In the genomic region with DNA sequence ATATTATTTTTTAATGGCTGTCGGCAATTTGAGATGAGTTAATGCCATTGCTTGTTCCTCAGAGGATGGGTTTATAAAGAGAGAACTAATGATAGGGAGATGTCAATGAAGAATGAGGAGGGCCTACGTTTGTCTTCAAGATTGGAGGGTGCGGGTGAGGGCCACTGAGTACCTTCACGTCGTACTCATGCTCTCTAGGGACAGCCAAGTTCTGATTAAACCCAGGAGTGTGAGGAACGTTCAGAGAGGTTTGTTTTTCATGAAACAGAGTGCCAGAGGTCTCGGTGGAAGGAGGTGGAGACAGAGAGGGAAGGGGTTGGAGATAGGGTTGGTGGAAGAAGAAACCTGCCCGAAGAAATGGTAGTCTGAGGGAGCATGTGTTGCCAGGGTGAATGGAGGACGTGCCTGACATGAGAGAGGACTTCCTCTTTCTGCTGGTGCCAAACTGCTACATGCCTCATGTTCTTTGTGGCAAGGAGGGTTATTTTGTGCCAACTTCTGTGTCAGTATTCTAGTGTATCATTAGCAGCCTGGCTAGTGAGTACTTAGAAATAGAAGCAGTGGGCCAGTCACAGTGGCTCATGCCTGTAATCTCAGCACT, we compare ENCODE assay signal across 1 cellular context.
A peak's percentile ranks its signal among the peaks of the same experiment; 100 is the strongest.
TF ChIP-seq lines count a peak whose summit lies in the region.

No MANE protein-coding gene starts in this region.

TF ChIP-seq in GM12878, 131 proteins besides CTCF, POLR2A, EP300 and RAD21 (continued from another document):
- TF ChIP-seq, protein P1, sequence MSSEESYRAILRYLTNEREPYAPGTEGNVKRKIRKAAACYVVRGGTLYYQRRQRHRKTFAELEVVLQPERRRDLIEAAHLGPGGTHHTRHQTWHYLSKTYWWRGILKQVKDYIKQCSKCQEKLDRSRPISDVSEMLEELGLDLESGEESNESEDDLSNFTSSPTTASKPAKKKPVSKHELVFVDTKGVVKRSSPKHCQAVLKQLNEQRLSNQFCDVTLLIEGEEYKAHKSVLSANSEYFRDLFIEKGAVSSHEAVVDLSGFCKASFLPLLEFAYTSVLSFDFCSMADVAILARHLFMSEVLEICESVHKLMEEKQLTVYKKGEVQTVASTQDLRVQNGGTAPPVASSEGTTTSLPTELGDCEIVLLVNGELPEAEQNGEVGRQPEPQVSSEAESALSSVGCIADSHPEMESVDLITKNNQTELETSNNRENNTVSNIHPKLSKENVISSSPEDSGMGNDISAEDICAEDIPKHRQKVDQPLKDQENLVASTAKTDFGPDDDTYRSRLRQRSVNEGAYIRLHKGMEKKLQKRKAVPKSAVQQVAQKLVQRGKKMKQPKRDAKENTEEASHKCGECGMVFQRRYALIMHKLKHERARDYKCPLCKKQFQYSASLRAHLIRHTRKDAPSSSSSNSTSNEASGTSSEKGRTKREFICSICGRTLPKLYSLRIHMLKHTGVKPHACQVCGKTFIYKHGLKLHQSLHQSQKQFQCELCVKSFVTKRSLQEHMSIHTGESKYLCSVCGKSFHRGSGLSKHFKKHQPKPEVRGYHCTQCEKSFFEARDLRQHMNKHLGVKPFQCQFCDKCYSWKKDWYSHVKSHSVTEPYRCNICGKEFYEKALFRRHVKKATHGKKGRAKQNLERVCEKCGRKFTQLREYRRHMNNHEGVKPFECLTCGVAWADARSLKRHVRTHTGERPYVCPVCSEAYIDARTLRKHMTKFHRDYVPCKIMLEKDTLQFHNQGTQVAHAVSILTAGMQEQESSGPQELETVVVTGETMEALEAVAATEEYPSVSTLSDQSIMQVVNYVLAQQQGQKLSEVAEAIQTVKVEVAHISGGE (CRISPR knock-in tag; IDR thresholded peaks at IDR 0.05): no peak
- TF ChIP-seq, protein P2, sequence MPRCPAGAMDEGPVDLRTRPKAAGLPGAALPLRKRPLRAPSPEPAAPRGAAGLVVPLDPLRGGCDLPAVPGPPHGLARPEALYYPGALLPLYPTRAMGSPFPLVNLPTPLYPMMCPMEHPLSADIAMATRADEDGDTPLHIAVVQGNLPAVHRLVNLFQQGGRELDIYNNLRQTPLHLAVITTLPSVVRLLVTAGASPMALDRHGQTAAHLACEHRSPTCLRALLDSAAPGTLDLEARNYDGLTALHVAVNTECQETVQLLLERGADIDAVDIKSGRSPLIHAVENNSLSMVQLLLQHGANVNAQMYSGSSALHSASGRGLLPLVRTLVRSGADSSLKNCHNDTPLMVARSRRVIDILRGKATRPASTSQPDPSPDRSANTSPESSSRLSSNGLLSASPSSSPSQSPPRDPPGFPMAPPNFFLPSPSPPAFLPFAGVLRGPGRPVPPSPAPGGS (IDR thresholded peaks at IDR 0.05; ENCODE audit: borderline replicate concordance, insufficient read depth, low read depth, low read length, poor library complexity, severe bottlenecking): no peak
- TF ChIP-seq PML (IDR thresholded peaks at IDR 0.05; ENCODE audit: low read length) (no peak), CBX5 (IDR thresholded peaks at IDR 0.05; ENCODE audit: low read depth) (no peak), SREBF2 (IDR thresholded peaks at IDR 0.05; ENCODE audit: low read length) (no peak), MEF2B (IDR thresholded peaks at IDR 0.05; ENCODE audit: partially characterized antibody, poor library complexity, severe bottlenecking) (peak; percentile 23), POLR2AphosphoS5 (IDR thresholded peaks at IDR 0.05; ENCODE audit: low read length) (no peak), NR2C1 (IDR thresholded peaks at IDR 0.05) (no peak), BRCA1 (IDR thresholded peaks at IDR 0.05; ENCODE audit: low read depth, low read length) (no peak), SPI1 (IDR thresholded peaks at IDR 0.05; ENCODE audit: borderline replicate concordance, insufficient read depth, low read depth, low read length) (peak; percentile 94), ZNF274 (IDR thresholded peaks at IDR 0.05; ENCODE audit: insufficient read depth, insufficient read length) (no peak), SIN3A (IDR thresholded peaks at IDR 0.05; ENCODE audit: low read depth, low read length) (no peak), GATAD2B (conservative IDR thresholded peaks at IDR 0.05; ENCODE audit: low read depth) (no peak), SRF (IDR thresholded peaks at IDR 0.05; ENCODE audit: low read depth in 2 of 2, low read length in 2 of 2) (no peak), RFX5 (IDR thresholded peaks at IDR 0.05; ENCODE audit: low read depth, low read length) (no peak)
- TF ChIP-seq, protein P3, sequence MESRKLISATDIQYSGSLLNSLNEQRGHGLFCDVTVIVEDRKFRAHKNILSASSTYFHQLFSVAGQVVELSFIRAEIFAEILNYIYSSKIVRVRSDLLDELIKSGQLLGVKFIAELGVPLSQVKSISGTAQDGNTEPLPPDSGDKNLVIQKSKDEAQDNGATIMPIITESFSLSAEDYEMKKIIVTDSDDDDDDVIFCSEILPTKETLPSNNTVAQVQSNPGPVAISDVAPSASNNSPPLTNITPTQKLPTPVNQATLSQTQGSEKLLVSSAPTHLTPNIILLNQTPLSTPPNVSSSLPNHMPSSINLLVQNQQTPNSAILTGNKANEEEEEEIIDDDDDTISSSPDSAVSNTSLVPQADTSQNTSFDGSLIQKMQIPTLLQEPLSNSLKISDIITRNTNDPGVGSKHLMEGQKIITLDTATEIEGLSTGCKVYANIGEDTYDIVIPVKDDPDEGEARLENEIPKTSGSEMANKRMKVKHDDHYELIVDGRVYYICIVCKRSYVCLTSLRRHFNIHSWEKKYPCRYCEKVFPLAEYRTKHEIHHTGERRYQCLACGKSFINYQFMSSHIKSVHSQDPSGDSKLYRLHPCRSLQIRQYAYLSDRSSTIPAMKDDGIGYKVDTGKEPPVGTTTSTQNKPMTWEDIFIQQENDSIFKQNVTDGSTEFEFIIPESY (IDR thresholded peaks at IDR 0.05): no peak
- TF ChIP-seq, protein P4, sequence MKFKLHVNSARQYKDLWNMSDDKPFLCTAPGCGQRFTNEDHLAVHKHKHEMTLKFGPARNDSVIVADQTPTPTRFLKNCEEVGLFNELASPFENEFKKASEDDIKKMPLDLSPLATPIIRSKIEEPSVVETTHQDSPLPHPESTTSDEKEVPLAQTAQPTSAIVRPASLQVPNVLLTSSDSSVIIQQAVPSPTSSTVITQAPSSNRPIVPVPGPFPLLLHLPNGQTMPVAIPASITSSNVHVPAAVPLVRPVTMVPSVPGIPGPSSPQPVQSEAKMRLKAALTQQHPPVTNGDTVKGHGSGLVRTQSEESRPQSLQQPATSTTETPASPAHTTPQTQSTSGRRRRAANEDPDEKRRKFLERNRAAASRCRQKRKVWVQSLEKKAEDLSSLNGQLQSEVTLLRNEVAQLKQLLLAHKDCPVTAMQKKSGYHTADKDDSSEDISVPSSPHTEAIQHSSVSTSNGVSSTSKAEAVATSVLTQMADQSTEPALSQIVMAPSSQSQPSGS (IDR thresholded peaks at IDR 0.05; ENCODE audit: low read length): no peak
- TF ChIP-seq, protein P5, sequence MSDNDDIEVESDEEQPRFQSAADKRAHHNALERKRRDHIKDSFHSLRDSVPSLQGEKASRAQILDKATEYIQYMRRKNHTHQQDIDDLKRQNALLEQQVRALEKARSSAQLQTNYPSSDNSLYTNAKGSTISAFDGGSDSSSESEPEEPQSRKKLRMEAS (IDR thresholded peaks at IDR 0.05; ENCODE audit: low read depth, low read length): no peak
